ENCODE assay signal across 17 cellular contexts in genomic region chr22:28620244-28620922, GRCh38. TPM values are rescaled to one million over a fixed set of nuclear protein-coding genes. Genes with fewer than 3 reads are reported as not detected.
DNase-seq lines count a peak whose midpoint lies in the region; ATAC-seq, FAIRE-seq and TF ChIP-seq lines count a peak whose summit lies in the region.
"Had no signal": no experiment of that assay in that cellular context is flagged by ENCODE, and none has a peak within 500 bp of the region (broad histone marks: within the 10 kb centered on the region; RNA-seq: fewer than 3 reads in every experiment).

No MANE protein-coding gene starts in this region.

- H3K9ac ChIP-seq in parathyroid adenoma (no peak overlapping the region), mesenchymal stem cell (ENCODE audit: low read length) (no peak overlapping the region)
- H3K9ac ChIP-seq: BLaER1 treated with 17β-estradiol and CSF1 and Interleukin-3, amounts not matched to agents 10 nM and 100 nM had no signal

- DNase-seq in Right ventricle myocardium inferior (ENCODE audit: missing footprints) (no peak), heart left ventricle (no peak), fibroblast of peridontal ligament (ENCODE audit: extremely low read depth) (peak; percentile 27), urothelium cell line (ENCODE audit: low spot score) (no peak), mesenchymal stem cell (no peak)
- DNase-seq in stimulated activated naive CD8-positive, alpha-beta T cell treated with anti-CD3 and anti-CD28 coated beads, Interleukin-15, Interleukin-2, amounts not matched to agents 100 U/mL and 50 U/mL, for 24 hours: no peak
- DNase-seq: NCI-H1417, NCI-H1930, NCI-H2171, NCI-H446 treated with DMSO at 0.1 percent for 48 hours, NCI-H748 treated with DMSO at 0.1 percent for 48 hours, PC-3 had no signal

- H3K36me3 ChIP-seq in heart left ventricle: no peaks in the 10 kb centered on the region
- no peaks in the 10 kb centered on the region for H3K36me3 ChIP-seq in parathyroid adenoma (ENCODE audit: control insufficient read depth, insufficient read depth, low read length)
- peaks cover 0 to 8% of the 10 kb centered on the region in 2 experiments for H3K36me3 ChIP-seq in mesenchymal stem cell (ENCODE audit: control insufficient read depth in 1 of 2, insufficient read depth in 2 of 2, low read depth in 1 of 2, low read length in 2 of 2)
- H3K36me3 ChIP-seq: BLaER1 treated with 17β-estradiol and CSF1 and Interleukin-3, amounts not matched to agents 10 nM and 100 nM had no signal

- H3K14ac ChIP-seq in mesenchymal stem cell (ENCODE audit: low read length in 2 of 2): no peak overlapping the region

- no peaks in the 10 kb centered on the region for H3K79me2 ChIP-seq in parathyroid adenoma

- H2AK5ac ChIP-seq in mesenchymal stem cell (ENCODE audit: low read length, severe bottlenecking): no peak overlapping the region

- H3K27me3 ChIP-seq in heart left ventricle: no peaks in the 10 kb centered on the region
- H3K27me3 ChIP-seq in parathyroid adenoma (ENCODE audit: control insufficient read depth, insufficient read depth, low read length): no peaks in the 10 kb centered on the region
- no peaks in the 10 kb centered on the region for H3K27me3 ChIP-seq in mesenchymal stem cell (ENCODE audit: control insufficient read depth in 1 of 2, insufficient read depth in 1 of 2, low read length in 2 of 2)

- no peak overlapping the region for H3K4ac ChIP-seq in mesenchymal stem cell (ENCODE audit: low read depth in 1 of 2, low read length in 2 of 2)

- FAIRE-seq in urothelium cell line (lab: Jason Lieb, UNC): peak; percentile 55
- FAIRE-seq: H54 had no signal

- ATAC-seq in Right ventricle myocardium inferior (peak; percentile 39), heart left ventricle (no peak), GM19324 (IDR thresholded peaks at IDR 0.05; ENCODE audit: low FRiP score, unreplicated experiment) (no peak)
- ATAC-seq in stimulated activated naive CD8-positive, alpha-beta T cell treated with anti-CD3 and anti-CD28 coated beads, Interleukin-15, Interleukin-2, amounts not matched to agents 100 U/mL and 50 U/mL, for 24 hours: no peak
- ATAC-seq: PC-3 had no signal

- H4K91ac ChIP-seq in mesenchymal stem cell (ENCODE audit: low read length): no peak overlapping the region

- H2BK12ac ChIP-seq in mesenchymal stem cell (ENCODE audit: low read length in 2 of 2): no peak overlapping the region

- H3K27ac ChIP-seq in heart left ventricle (no peak overlapping the region), parathyroid adenoma (no peak overlapping the region), mesenchymal stem cell (ENCODE audit: low read length, poor library complexity, severe bottlenecking) (no peak overlapping the region)
- H3K27ac ChIP-seq: 22Rv1; BLaER1 treated with 17β-estradiol and CSF1 and Interleukin-3, amounts not matched to agents 10 nM and 100 nM had no signal

- no peak overlapping the region for H3K23ac ChIP-seq in mesenchymal stem cell (ENCODE audit: low read length in 2 of 2)

- H3K4me2 ChIP-seq in parathyroid adenoma (ENCODE audit: low read length) (no peak overlapping the region), mesenchymal stem cell (ENCODE audit: low read length, poor library complexity, severe bottlenecking) (no peak overlapping the region)
- H3K4me2 ChIP-seq: BLaER1 treated with 17β-estradiol and CSF1 and Interleukin-3, amounts not matched to agents 10 nM and 100 nM had no signal

- no peak overlapping the region for H2BK120ac ChIP-seq in mesenchymal stem cell (ENCODE audit: low read depth, low read length)

- 59 to 70% (median 65%) methylated on average over 5 of the region's 5 CpGs for WGBS in heart left ventricle, 4 donors
- 91% methylated on average over 5 of the region's 5 CpGs for WGBS in mesenchymal stem cell

- H2BK5ac ChIP-seq in mesenchymal stem cell (ENCODE audit: low read depth, low read length, poor library complexity, severe bottlenecking): no peak overlapping the region

- H3K79me1 ChIP-seq in mesenchymal stem cell (replicated peaks; ENCODE audit: low read length, poor library complexity, severe bottlenecking): peaks cover 11% of the 10 kb centered on the region

- intact Hi-C loops in Right ventricle myocardium inferior (cut with DNase I) (no loop called here), heart left ventricle (cut with DNase I) (no loop called here)

- no peak for TF ChIP-seq POLR2A in heart left ventricle (IDR thresholded peaks at IDR 0.05)

- H3K18ac ChIP-seq in mesenchymal stem cell (ENCODE audit: low read depth in 1 of 2, low read length in 2 of 2): no peak overlapping the region

- H4K8ac ChIP-seq in mesenchymal stem cell (ENCODE audit: low read length): no peak overlapping the region

- no peak for TF ChIP-seq CTCF in heart left ventricle (IDR thresholded peaks at IDR 0.05)
- TF ChIP-seq CTCF in parathyroid adenoma (IDR thresholded peaks at IDR 0.05): no peak

- H3K4me3 ChIP-seq in heart left ventricle (no peak overlapping the region), parathyroid adenoma (ENCODE audit: low read depth, low read length) (no peak overlapping the region), mesenchymal stem cell (ENCODE audit: insufficient read depth in 1 of 2, low read depth in 1 of 2, low read length in 2 of 2) (no peak overlapping the region)
- H3K4me3 ChIP-seq: BLaER1 treated with 17β-estradiol and CSF1 and Interleukin-3, amounts not matched to agents 10 nM and 100 nM had no signal

- H3K4me1 ChIP-seq in heart left ventricle (peaks cover 0 to 4% (median 0%) of the 10 kb centered on the region in 12 donors), parathyroid adenoma (no peaks in the 10 kb centered on the region), mesenchymal stem cell (ENCODE audit: control insufficient read depth, insufficient read depth, low read depth, low read length) (no peaks in the 10 kb centered on the region)
- H3K4me1 ChIP-seq: BLaER1 treated with 17β-estradiol and CSF1 and Interleukin-3, amounts not matched to agents 10 nM and 100 nM had no signal

- H3K9me3 ChIP-seq in heart left ventricle: peaks cover 0 to 2% (median 0%) of the 10 kb centered on the region in 12 donors
- H3K9me3 ChIP-seq in parathyroid adenoma (ENCODE audit: control insufficient read depth, low read length): no peaks in the 10 kb centered on the region
- H3K9me3 ChIP-seq in mesenchymal stem cell (ENCODE audit: control insufficient read depth, low read length): no peaks in the 10 kb centered on the region

- H2AFZ ChIP-seq in parathyroid adenoma (peak overlapping the region; percentile 50), mesenchymal stem cell (ENCODE audit: low read depth, low read length) (no peak overlapping the region)

- no peak overlapping the region for H2BK15ac ChIP-seq in mesenchymal stem cell (ENCODE audit: low read depth, poor library complexity, severe bottlenecking)

RNA-seq across cellular contexts. Expression of gene TTC28, which starts 59.3 kb away (rescaled TPM):
- total RNA-seq in Right ventricle myocardium inferior (10.4 TPM), heart left ventricle (10 to 100 TPM; 13.7 to 34.9 (median 23.0) TPM)
- 1 to 10 TPM; 5.1 to 5.3 TPM for polyA plus RNA-seq in heart left ventricle
- 12.5 TPM for polyA plus RNA-seq in mesenchymal stem cell (2013, experiment 1 of 2)
- polyA plus RNA-seq in mesenchymal stem cell (2013, experiment 2 of 2): 10.7 TPM
